ENCODE assay signal across 20 cellular contexts in genomic region chr6:17446713-17447112, GRCh38. TPM values are rescaled to one million over a fixed set of nuclear protein-coding genes. Genes with fewer than 3 reads are reported as not detected.
DNase-seq lines count a peak whose midpoint lies in the region; ATAC-seq and TF ChIP-seq lines count a peak whose summit lies in the region.
"Had no signal": no experiment of that assay in that cellular context is flagged by ENCODE, and none has a peak within 500 bp of the region (broad histone marks: within the 10 kb centered on the region; RNA-seq: fewer than 3 reads in every experiment).

No MANE protein-coding gene starts in this region.

- TF ChIP-seq CTCF in kidney epithelial cell (IDR thresholded peaks at IDR 0.05; ENCODE audit: insufficient read depth, low read length, poor library complexity, severe bottlenecking): peak; percentile 58

- H3K4me1 Mint-ChIP-seq in immature natural killer cell: no peaks in the 10 kb centered on the region

- peaks cover 0 to 4% (median 3%) of the 10 kb centered on the region in 3 donors for H3K27me3 Mint-ChIP-seq in immature natural killer cell (ENCODE audit: low read depth in 3 of 3)

- H3K27ac Mint-ChIP-seq in immature natural killer cell: no peak overlapping the region
- H3K27ac Mint-ChIP-seq: activated naive CD4-positive, alpha-beta T cell treated with anti-CD3 and anti-CD28 coated beads, Interleukin-2, amount 50 U/mL, for 72 hours had no signal

- ATAC-seq in GM21423 (IDR thresholded peaks at IDR 0.05; ENCODE audit: unreplicated experiment): peak; percentile 38
- ATAC-seq in HG03354 (IDR thresholded peaks at IDR 0.05; ENCODE audit: poor library complexity, severe bottlenecking, unreplicated experiment): peak; percentile 29
- ATAC-seq: activated naive CD4-positive, alpha-beta T cell treated with anti-CD3 and anti-CD28 coated beads, Interleukin-2, amount 50 U/mL, for 72 hours had no signal

- peak; percentile 14 for DNase-seq in COLO668 (lab: John Stamatoyannopoulos, UW; ENCODE audit: unreplicated experiment)
- peak; percentile 38 for DNase-seq in kidney epithelial cell (ENCODE audit: low read depth)
- DNase-seq in DMS153 treated with DMSO at 0.1 percent for 48 hours (lab: John Stamatoyannopoulos, UW; ENCODE audit: unreplicated experiment): no peak
- DNase-seq in NAMALWA (ENCODE audit: low spot score): no peak
- DNase-seq in NOMO-1 treated with DMSO at 0.1 percent for 48 hours (lab: John Stamatoyannopoulos, UW; ENCODE audit: unreplicated experiment): no peak
- no peak for DNase-seq in immature natural killer cell
- DNase-seq: activated CD4-positive, alpha-beta T cell treated with anti-CD3 and anti-CD28 coated beads for 4 hours; activated T-cell treated with anti-CD3 and anti-CD28 coated beads for 4 hours; dorsolateral prefrontal cortex; GF-D8; HCEC 1CT; Kasumi-1; NCI-H1436; nucleus accumbens; OCI-M1; stimulated activated naive CD4-positive, alpha-beta T cell had no signal

- no peaks in the 10 kb centered on the region for H3K36me3 Mint-ChIP-seq in immature natural killer cell
- H3K36me3 Mint-ChIP-seq: activated naive CD4-positive, alpha-beta T cell treated with anti-CD3 and anti-CD28 coated beads, Interleukin-2, amount 50 U/mL, for 72 hours had no signal

- no peaks in the 10 kb centered on the region for H3K9me3 Mint-ChIP-seq in immature natural killer cell
- H3K9me3 Mint-ChIP-seq: activated naive CD4-positive, alpha-beta T cell treated with anti-CD3 and anti-CD28 coated beads, Interleukin-2, amount 50 U/mL, for 72 hours had no signal

- no peak overlapping the region for H3K4me3 Mint-ChIP-seq in immature natural killer cell

- no peaks in the 10 kb centered on the region for H3K27me3 ChIP-seq in kidney epithelial cell (ENCODE audit: control insufficient read depth, insufficient read depth, low read length)
- H3K27me3 ChIP-seq: dorsolateral prefrontal cortex had no signal

- no peak overlapping the region for H3K4me3 ChIP-seq in kidney epithelial cell (ENCODE audit: low read depth, low read length)
- H3K4me3 ChIP-seq: dorsolateral prefrontal cortex, smooth muscle cell had no signal

- H3K36me3 ChIP-seq in kidney epithelial cell (ENCODE audit: control insufficient read depth, insufficient read depth, low read length): no peaks in the 10 kb centered on the region

RNA-seq across cellular contexts. Expression of gene CAP2, which starts 53.3 kb away (rescaled TPM):
- 8.5 and 10.3 TPM in 2 replicates for total RNA-seq in kidney epithelial cell
- polyA plus RNA-seq in immature natural killer cell: not detected
- total RNA-seq: activated naive CD4-positive, alpha-beta T cell treated with anti-CD3 and anti-CD28 coated beads, Interleukin-2, amount 50 U/mL, for 72 hours had no signal

Comparison
In these comparisons a context has a peak if more than half of its experiments do, and no peak if none do; other contexts are left out.
1. DNase-seq: peak in COLO668 (single experiment) and kidney epithelial cell (single experiment); none in DMS153 treated with DMSO at 0.1 percent for 48 hours (single experiment), NAMALWA (single experiment), NOMO-1 treated with DMSO at 0.1 percent for 48 hours (single experiment) and immature natural killer cell (0 of 3).